23 cellular contexts compared by ENCODE assay signal in genomic region chr15:90512981-90513380, GRCh38.
"Had no signal": no experiment of that assay in that cellular context is flagged by ENCODE, and none has a peak within 500 bp of the region (broad histone marks: within the 10 kb centered on the region; RNA-seq: fewer than 3 reads in every experiment).

No MANE protein-coding gene starts in this region.

- H3K27me3 ChIP-seq: brain microvascular endothelial cell, cardiac muscle cell had no signal

- ATAC-seq: activated CD8-positive, alpha-beta memory T cell treated with anti-CD3 and anti-CD28 coated beads, Interleukin-2, amount 10 ng/mL, durations not matched to agents 7 days and 5 days; Right ventricle myocardium inferior; T-helper 17 cell had no signal

- H3K27ac ChIP-seq: brain microvascular endothelial cell, cardiac muscle cell had no signal

- H3K4me3 ChIP-seq: cardiac muscle cell had no signal

- H3K36me3 ChIP-seq: brain microvascular endothelial cell, cardiac muscle cell had no signal

- DNase-seq: activated B cell treated with CpG ODN at 0.5 μM for 24 hours; activated CD4-positive, alpha-beta T cell treated with anti-CD3 and anti-CD28 coated beads for 1 hour; activated CD4-positive, alpha-beta T cell treated with anti-CD3 and anti-CD28 coated beads, Interleukin-2, amount 10 ng/mL, durations not matched to agents 24 days and 14 days; activated CD4-positive, alpha-beta T cell treated with anti-CD3 and anti-CD28 coated beads, Interleukin-2, amount 50 U/mL, for 48 hours; activated CD8-positive, alpha-beta memory T cell treated with anti-CD3 and anti-CD28 coated beads, Interleukin-2, amount 10 ng/mL, durations not matched to agents 7 days and 5 days; activated effector memory CD4-positive, alpha-beta T cell treated with Interleukin-2 at 50 U/mL for 16 hours; activated naive CD4-positive, alpha-beta T cell treated with Interleukin-2 at 50 U/mL for 16 hours; activated naive CD8-positive, alpha-beta T cell treated with anti-CD3 and anti-CD28 coated beads for 36 hours; activated T-cell treated with anti-CD3 and anti-CD28 coated beads, Interleukin-2, amount 50 U/mL, for 24 hours; brain microvascular endothelial cell; Karpas-422; MM.1S; NCI-H1092 treated with DMSO at 0.1 percent for 48 hours; NCI-H1436; NCI-H1694 treated with DMSO at 0.1 percent for 48 hours; NCI-H2029 treated with DMSO at 0.1 percent for 48 hours; NCI-H510A treated with DMSO at 0.1 percent for 48 hours; NK-92 treated with Interleukin-12 subunit alpha and Interleukin-12 subunit beta, amount 100 ng/mL, for 24 hours; RPMI8226; T-helper 17 cell; T-helper 9 cell had no signal
